9 cellular contexts compared by ENCODE assay signal in genomic region chr20:62741191-62741676, GRCh38. TPM values are rescaled to one million over a fixed set of nuclear protein-coding genes. Genes with fewer than 3 reads are reported as not detected.
DNase-seq lines count a peak whose midpoint lies in the region; ATAC-seq and TF ChIP-seq lines count a peak whose summit lies in the region.
"Had no signal": no experiment of that assay in that cellular context is flagged by ENCODE, and none has a peak within 500 bp of the region (broad histone marks: within the 10 kb centered on the region; RNA-seq: fewer than 3 reads in every experiment).

No MANE protein-coding gene starts in this region.

- in situ Hi-C loops in HAP-1 (cut with MboI; ENCODE audit: low sequenced_read_pairs): no loop called here

- H3K4me3 Mint-ChIP-seq in activated CD8-positive, alpha-beta memory T cell treated with anti-CD3 and anti-CD28 coated beads, Interleukin-2, amount 10 ng/mL, durations not matched to agents 7 days and 5 days: no peak overlapping the region
- H3K4me3 Mint-ChIP-seq in stimulated activated effector memory CD8-positive, alpha-beta T cell treated with anti-CD3 and anti-CD28 coated beads, Interleukin-12 subunit alpha, Interleukin-12 subunit beta, amount 100 ng/mL, for 72 hours: peak overlapping the region; percentile 88

- CTCF ChIA-PET in activated CD8-positive, alpha-beta memory T cell treated with anti-CD3 and anti-CD28 coated beads, Interleukin-2, amount 10 ng/mL, durations not matched to agents 7 days and 5 days (lab: Charles Lee): interaction anchor here (0.8 to 2.9 kb wide), 8 partner anchors 13 to 241 kb away, joined by 3 to 19 read pairs (median 4); no protein-coding TSS in a partner anchor

- H3K4me3 ChIP-seq in HAP-1: no peak overlapping the region

- H3K9me3 ChIP-seq in HAP-1: no peaks in the 10 kb centered on the region
- H3K9me3 ChIP-seq: thoracic aorta had no signal

- H3K36me3 ChIP-seq in HAP-1 (replicated peaks): no peaks in the 10 kb centered on the region
- H3K36me3 ChIP-seq: thoracic aorta had no signal

- no peak for DNase-seq in activated CD8-positive, alpha-beta memory T cell treated with anti-CD3 and anti-CD28 coated beads, Interleukin-2, amount 10 ng/mL, durations not matched to agents 7 days and 5 days
- DNase-seq in activated CD8-positive, alpha-beta memory T cell treated with anti-CD3 and anti-CD28 coated beads for 24 hours: no peak
- DNase-seq in glomerular visceral epithelial cell (ENCODE audit: extremely low spot score) (peak; percentile 16), HAP-1 (ENCODE audit: low spot score in 2 of 2) (no peak)
- DNase-seq in stimulated activated effector memory CD8-positive, alpha-beta T cell treated with anti-CD3 and anti-CD28 coated beads, Interleukin-12 subunit alpha, Interleukin-12 subunit beta, amount 100 ng/mL, for 72 hours (ENCODE audit: low spot score in 2 of 2): no peak

- H3K27ac Mint-ChIP-seq in activated CD8-positive, alpha-beta memory T cell treated with anti-CD3 and anti-CD28 coated beads, Interleukin-2, amount 10 ng/mL, durations not matched to agents 7 days and 5 days: peak overlapping the region; percentile 61
- H3K27ac Mint-ChIP-seq in stimulated activated effector memory CD8-positive, alpha-beta T cell treated with anti-CD3 and anti-CD28 coated beads, Interleukin-12 subunit alpha, Interleukin-12 subunit beta, amount 100 ng/mL, for 72 hours: no peak overlapping the region

- no peaks in the 10 kb centered on the region for H3K36me3 Mint-ChIP-seq in activated CD8-positive, alpha-beta memory T cell treated with anti-CD3 and anti-CD28 coated beads, Interleukin-2, amount 10 ng/mL, durations not matched to agents 7 days and 5 days
- peaks cover 4% of the 10 kb centered on the region for H3K36me3 Mint-ChIP-seq in stimulated activated effector memory CD8-positive, alpha-beta T cell treated with anti-CD3 and anti-CD28 coated beads, Interleukin-12 subunit alpha, Interleukin-12 subunit beta, amount 100 ng/mL, for 72 hours

- no peaks in the 10 kb centered on the region for H3K9me3 Mint-ChIP-seq in activated CD8-positive, alpha-beta memory T cell treated with anti-CD3 and anti-CD28 coated beads, Interleukin-2, amount 10 ng/mL, durations not matched to agents 7 days and 5 days (ENCODE audit: low read depth)
- no peaks in the 10 kb centered on the region for H3K9me3 Mint-ChIP-seq in stimulated activated effector memory CD8-positive, alpha-beta T cell treated with anti-CD3 and anti-CD28 coated beads, Interleukin-12 subunit alpha, Interleukin-12 subunit beta, amount 100 ng/mL, for 72 hours

- H3K4me1 Mint-ChIP-seq in activated CD8-positive, alpha-beta memory T cell treated with anti-CD3 and anti-CD28 coated beads, Interleukin-2, amount 10 ng/mL, durations not matched to agents 7 days and 5 days: peaks cover 56% of the 10 kb centered on the region
- H3K4me1 Mint-ChIP-seq in stimulated activated effector memory CD8-positive, alpha-beta T cell treated with anti-CD3 and anti-CD28 coated beads, Interleukin-12 subunit alpha, Interleukin-12 subunit beta, amount 100 ng/mL, for 72 hours: peaks cover 48% of the 10 kb centered on the region

- H3K27me3 ChIP-seq in HAP-1 (ENCODE audit: low read depth): peaks cover 19% of the 10 kb centered on the region

- no peak for ATAC-seq in activated CD8-positive, alpha-beta memory T cell treated with anti-CD3 and anti-CD28 coated beads, Interleukin-2, amount 10 ng/mL, durations not matched to agents 7 days and 5 days
- peak; percentile 35 for ATAC-seq in SK-N-SH treated with all-trans-retinoic acid at 6 μM for 48 hours
- no peak for ATAC-seq in stimulated activated effector memory CD8-positive, alpha-beta T cell treated with anti-CD3 and anti-CD28 coated beads, Interleukin-12 subunit alpha, Interleukin-12 subunit beta, amount 100 ng/mL, for 72 hours
- no peak for ATAC-seq in HG03135 (IDR thresholded peaks at IDR 0.05; ENCODE audit: unreplicated experiment)
- no peak for ATAC-seq in GM19455 (IDR thresholded peaks at IDR 0.05; ENCODE audit: unreplicated experiment)

- H3K4me1 ChIP-seq in HAP-1: no peaks in the 10 kb centered on the region

- H3K27me3 Mint-ChIP-seq in activated CD8-positive, alpha-beta memory T cell treated with anti-CD3 and anti-CD28 coated beads, Interleukin-2, amount 10 ng/mL, durations not matched to agents 7 days and 5 days: peaks cover 20% of the 10 kb centered on the region

TF ChIP-seq in SK-N-SH treated with all-trans-retinoic acid at 6 μM for 48 hours, 23 proteins besides CTCF, POLR2A, EP300 and RAD21:
- TF ChIP-seq, protein P1, sequence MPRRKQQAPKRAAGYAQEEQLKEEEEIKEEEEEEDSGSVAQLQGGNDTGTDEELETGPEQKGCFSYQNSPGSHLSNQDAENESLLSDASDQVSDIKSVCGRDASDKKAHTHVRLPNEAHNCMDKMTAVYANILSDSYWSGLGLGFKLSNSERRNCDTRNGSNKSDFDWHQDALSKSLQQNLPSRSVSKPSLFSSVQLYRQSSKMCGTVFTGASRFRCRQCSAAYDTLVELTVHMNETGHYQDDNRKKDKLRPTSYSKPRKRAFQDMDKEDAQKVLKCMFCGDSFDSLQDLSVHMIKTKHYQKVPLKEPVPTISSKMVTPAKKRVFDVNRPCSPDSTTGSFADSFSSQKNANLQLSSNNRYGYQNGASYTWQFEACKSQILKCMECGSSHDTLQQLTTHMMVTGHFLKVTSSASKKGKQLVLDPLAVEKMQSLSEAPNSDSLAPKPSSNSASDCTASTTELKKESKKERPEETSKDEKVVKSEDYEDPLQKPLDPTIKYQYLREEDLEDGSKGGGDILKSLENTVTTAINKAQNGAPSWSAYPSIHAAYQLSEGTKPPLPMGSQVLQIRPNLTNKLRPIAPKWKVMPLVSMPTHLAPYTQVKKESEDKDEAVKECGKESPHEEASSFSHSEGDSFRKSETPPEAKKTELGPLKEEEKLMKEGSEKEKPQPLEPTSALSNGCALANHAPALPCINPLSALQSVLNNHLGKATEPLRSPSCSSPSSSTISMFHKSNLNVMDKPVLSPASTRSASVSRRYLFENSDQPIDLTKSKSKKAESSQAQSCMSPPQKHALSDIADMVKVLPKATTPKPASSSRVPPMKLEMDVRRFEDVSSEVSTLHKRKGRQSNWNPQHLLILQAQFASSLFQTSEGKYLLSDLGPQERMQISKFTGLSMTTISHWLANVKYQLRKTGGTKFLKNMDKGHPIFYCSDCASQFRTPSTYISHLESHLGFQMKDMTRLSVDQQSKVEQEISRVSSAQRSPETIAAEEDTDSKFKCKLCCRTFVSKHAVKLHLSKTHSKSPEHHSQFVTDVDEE (CRISPR knock-in tag; IDR thresholded peaks at IDR 0.05): no peak

RNA-seq across cellular contexts. Expression of gene NTSR1, which starts 32.6 kb away (rescaled TPM):
- not detected for total RNA-seq in activated CD8-positive, alpha-beta memory T cell treated with anti-CD3 and anti-CD28 coated beads, Interleukin-2, amount 10 ng/mL, durations not matched to agents 7 days and 5 days
- total RNA-seq: thoracic aorta had no signal

RNA-seq across cellular contexts. Expression of gene MRGBP, which starts 55.0 kb away (rescaled TPM):
- 10 to 100 TPM; 16.9 to 17.4 TPM for total RNA-seq in activated CD8-positive, alpha-beta memory T cell treated with anti-CD3 and anti-CD28 coated beads, Interleukin-2, amount 10 ng/mL, durations not matched to agents 7 days and 5 days
